In the genomic region with DNA sequence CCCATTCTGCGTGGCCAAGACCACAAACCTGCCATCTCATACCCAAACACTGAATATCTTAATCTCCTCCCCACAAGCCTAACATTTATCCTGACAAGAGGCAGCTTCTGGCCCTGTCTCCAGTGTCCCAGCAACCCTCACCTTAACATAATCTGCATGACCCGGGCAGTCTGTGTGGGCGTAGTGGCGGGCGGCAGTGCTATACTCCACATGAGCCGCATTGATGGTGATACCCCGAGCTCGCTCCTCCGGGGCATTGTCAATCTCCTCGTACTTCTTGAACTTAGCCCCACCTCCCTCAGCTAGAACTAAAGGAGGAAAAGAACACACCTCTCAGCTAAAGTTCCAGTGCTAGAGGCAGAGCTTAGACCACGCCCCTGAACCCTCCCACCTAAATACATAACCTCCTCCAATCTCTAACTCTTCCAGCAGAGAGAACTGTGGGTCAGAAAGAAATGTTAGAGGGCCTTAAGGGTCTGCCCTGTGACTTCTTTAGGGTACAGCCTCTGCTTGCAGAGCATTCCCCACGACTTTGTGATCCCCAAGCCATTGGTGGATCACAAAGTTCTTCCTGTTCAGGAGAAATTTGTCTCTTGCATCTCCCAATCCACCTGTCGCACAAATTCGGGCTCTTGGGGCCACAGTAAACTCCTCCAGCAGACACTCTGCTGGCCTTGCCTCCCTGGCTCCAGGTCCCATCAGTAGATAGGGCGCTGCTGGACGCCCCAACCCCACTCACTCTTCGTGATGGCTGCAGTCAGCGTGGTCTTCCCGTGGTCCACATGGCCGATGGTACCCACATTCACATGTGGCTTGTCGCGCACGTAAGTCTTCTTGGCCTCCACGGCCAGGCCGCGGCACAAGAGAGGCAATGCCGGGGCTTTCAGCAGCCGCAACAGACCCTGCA, we compare ENCODE assay signal across 8 cellular contexts. TPM values are rescaled to one million over a fixed set of nuclear protein-coding genes. Genes with fewer than 3 reads are reported as not detected.
A peak's percentile ranks its signal among the peaks of the same experiment; 100 is the strongest.
DNase-seq lines count a peak whose midpoint lies in the region; ATAC-seq and TF ChIP-seq lines count a peak whose summit lies in the region.

No MANE protein-coding gene starts in this region.

- H3K9me3 ChIP-seq in CD8-positive, alpha-beta memory T cell (ENCODE audit: low read length), result no peaks in the 10 kb centered on the region
- no peaks in the 10 kb centered on the region for H3K9me3 ChIP-seq in NT2/D1 (ENCODE audit: insufficient read depth, low read length)

- no peak for TF ChIP-seq CTCF in brain microvascular endothelial cell (IDR thresholded peaks at IDR 0.05; ENCODE audit: low read depth, low read length, missing control alignments)

- ATAC-seq in GM21737 (IDR thresholded peaks at IDR 0.05; ENCODE audit: unreplicated experiment), result peak; percentile 2
- peak; percentile 61 for ATAC-seq in left lobe of liver
- no peak for ATAC-seq in stimulated activated memory B cell treated with anti-CD40 and anti-IgM and Interleukin-4, amounts not matched to agents 10 μg/mL and 1 μg/mL and 100 μg/mL, for 72 hours

- CTCF ChIA-PET in CD8-positive, alpha-beta memory T cell (lab: Charles Lee), result interaction anchor here (1.2 to 7.5 kb wide), 8 partner anchors 11 to 105 kb away, joined by 4 to 42 read pairs (median 8); partner anchors contain the start of genes ATXN2L, NFATC2IP and SH2B1

- peak overlapping the region; percentile 84 to 99 (median 94) for H3K27ac Mint-ChIP-seq in CD8-positive, alpha-beta memory T cell
- H3K27ac Mint-ChIP-seq in stimulated activated memory B cell treated with anti-CD40 and anti-IgM and Interleukin-4, amounts not matched to agents 10 μg/mL and 1 μg/mL and 100 μg/mL, for 72 hours, result peak overlapping the region; percentile 92

- peaks cover 0 to 52% (median 3%) of the 10 kb centered on the region in 3 donors for H3K36me3 Mint-ChIP-seq in CD8-positive, alpha-beta memory T cell
- peaks cover 38% of the 10 kb centered on the region for H3K36me3 Mint-ChIP-seq in stimulated activated memory B cell treated with anti-CD40 and anti-IgM and Interleukin-4, amounts not matched to agents 10 μg/mL and 1 μg/mL and 100 μg/mL, for 72 hours

- peak overlapping the region; percentile 90 for H3K4me3 ChIP-seq in CD8-positive, alpha-beta memory T cell (ENCODE audit: low read length)
- H3K4me3 ChIP-seq in NT2/D1 (ENCODE audit: insufficient read length, low read depth) (peak overlapping the region; percentile 100), brain microvascular endothelial cell (ENCODE audit: low read depth, low read length) (peak overlapping the region; percentile 97)

- peak overlapping the region; percentile 100 for H3K9ac ChIP-seq in NT2/D1 (ENCODE audit: insufficient read length, low read depth)

- peak overlapping the region; percentile 79 for H3K27ac ChIP-seq in CD8-positive, alpha-beta memory T cell (ENCODE audit: low read depth, low read length)
- H3K27ac ChIP-seq in brain microvascular endothelial cell, result peak overlapping the region; percentile 50

- POLR2A ChIA-PET in CD8-positive, alpha-beta memory T cell (lab: Charles Lee), result interaction anchor here (0.7 to 2.5 kb wide), 7 partner anchors 11 to 23 kb away, joined by 3 to 35 read pairs (median 4); partner anchors contain the start of genes ATXN2L and SH2B1

- in situ Hi-C loops in brain microvascular endothelial cell (cut with HindIII; ENCODE audit: low pct_ligation_motif_present, low sequenced_read_pairs), result no loop called here

- no peaks in the 10 kb centered on the region for H3K9me3 Mint-ChIP-seq in CD8-positive, alpha-beta memory T cell
- no peaks in the 10 kb centered on the region for H3K9me3 Mint-ChIP-seq in stimulated activated memory B cell treated with anti-CD40 and anti-IgM and Interleukin-4, amounts not matched to agents 10 μg/mL and 1 μg/mL and 100 μg/mL, for 72 hours

- H3K4me1 ChIP-seq in CD8-positive, alpha-beta memory T cell (ENCODE audit: insufficient read depth, low read length), result peaks cover 26% of the 10 kb centered on the region
- peaks cover 8% of the 10 kb centered on the region for H3K4me1 ChIP-seq in NT2/D1 (ENCODE audit: insufficient read depth, insufficient read length)

- H3K27me3 ChIP-seq in CD8-positive, alpha-beta memory T cell (ENCODE audit: insufficient read depth, low read length, poor library complexity, severe bottlenecking), result no peaks in the 10 kb centered on the region
- no peaks in the 10 kb centered on the region for H3K27me3 ChIP-seq in NT2/D1 (ENCODE audit: insufficient read depth, insufficient read length)
- H3K27me3 ChIP-seq in brain microvascular endothelial cell (replicated peaks), result no peaks in the 10 kb centered on the region

- DNase-seq in CD8-positive, alpha-beta memory T cell, result peak in 1 of 5 donors; percentile 5
- no peak for DNase-seq in NT2/D1 (ENCODE audit: low read depth, low spot score)
- DNase-seq in brain microvascular endothelial cell, result peak; percentile 50
- no peak for DNase-seq in left lobe of liver (ENCODE audit: low spot score)
- DNase-seq in T1000 (lab: John Stamatoyannopoulos, UW), result no peak
- no peak for DNase-seq in NCI-H2081 treated with DMSO at 0.1 percent for 48 hours (lab: John Stamatoyannopoulos, UW)

- peak overlapping the region; percentile 90 to 95 (median 94) for H3K4me3 Mint-ChIP-seq in CD8-positive, alpha-beta memory T cell
- peak overlapping the region; percentile 93 for H3K4me3 Mint-ChIP-seq in stimulated activated memory B cell treated with anti-CD40 and anti-IgM and Interleukin-4, amounts not matched to agents 10 μg/mL and 1 μg/mL and 100 μg/mL, for 72 hours

- H3K4me1 Mint-ChIP-seq in CD8-positive, alpha-beta memory T cell, result peaks cover 28 to 41% (median 30%) of the 10 kb centered on the region in 3 donors
- H3K4me1 Mint-ChIP-seq in stimulated activated memory B cell treated with anti-CD40 and anti-IgM and Interleukin-4, amounts not matched to agents 10 μg/mL and 1 μg/mL and 100 μg/mL, for 72 hours, result peaks cover 32% of the 10 kb centered on the region

- no peaks in the 10 kb centered on the region for H3K27me3 Mint-ChIP-seq in CD8-positive, alpha-beta memory T cell
- H3K27me3 Mint-ChIP-seq in stimulated activated memory B cell treated with anti-CD40 and anti-IgM and Interleukin-4, amounts not matched to agents 10 μg/mL and 1 μg/mL and 100 μg/mL, for 72 hours, result no peaks in the 10 kb centered on the region

- peaks cover 27% of the 10 kb centered on the region for H3K36me3 ChIP-seq in CD8-positive, alpha-beta memory T cell (ENCODE audit: insufficient read depth, low read length)
- peaks cover 46% of the 10 kb centered on the region for H3K36me3 ChIP-seq in NT2/D1 (ENCODE audit: insufficient read depth, insufficient read length, low read length)
- H3K36me3 ChIP-seq in brain microvascular endothelial cell (replicated peaks), result peaks cover 34% of the 10 kb centered on the region

RNA-seq across cellular contexts. Expression of gene TUFM, which starts 0.7 kb away (rescaled TPM):
- 100 to 1,000 TPM; 320 to 347 TPM for total RNA-seq in CD8-positive, alpha-beta memory T cell
- 146 TPM for polyA plus RNA-seq in CD8-positive, alpha-beta memory T cell
- total RNA-seq in left lobe of liver, result 177 TPM

RNA-seq across cellular contexts. Expression of gene SH2B1, which starts 18.2 kb away (rescaled TPM):
- total RNA-seq in CD8-positive, alpha-beta memory T cell, result 10 to 100 TPM; 39.6 to 44.7 TPM
- polyA plus RNA-seq in CD8-positive, alpha-beta memory T cell, result 3.5 TPM
- 30.8 TPM for total RNA-seq in left lobe of liver

RNA-seq across cellular contexts. Expression of gene ATXN2L, which starts 22.6 kb away (rescaled TPM):
- total RNA-seq in CD8-positive, alpha-beta memory T cell, result 100 to 1,000 TPM; 266 to 267 TPM
- polyA plus RNA-seq in CD8-positive, alpha-beta memory T cell, result 31.0 TPM
- total RNA-seq in left lobe of liver, result 50.1 TPM

RNA-seq across cellular contexts. Expression of gene ATP2A1, which starts 32.9 kb away (rescaled TPM):
- total RNA-seq in CD8-positive, alpha-beta memory T cell, result 1 to 10 TPM; 1.9 to 2.1 TPM
- not detected for polyA plus RNA-seq in CD8-positive, alpha-beta memory T cell
- total RNA-seq in left lobe of liver, result 1.4 TPM
